ENCODE assay signal across 14 cellular contexts in genomic region chr7:138138244-138138643, GRCh38.
"Had no signal": no experiment of that assay in that cellular context is flagged by ENCODE, and none has a peak within 500 bp of the region (broad histone marks: within the 10 kb centered on the region; RNA-seq: fewer than 3 reads in every experiment).

No MANE protein-coding gene starts in this region.

- ATAC-seq: activated T-cell treated with anti-CD3 and anti-CD28 coated beads, Interleukin-2, amount 50 U/mL, for 72 hours; gastroesophageal sphincter had no signal

- DNase-seq: activated CD4-positive, alpha-beta memory T cell treated with anti-CD3 and anti-CD28 coated beads, Interleukin-2, amount 10 ng/mL, durations not matched to agents 7 days and 5 days; activated CD4-positive, alpha-beta T cell treated with anti-CD3 and anti-CD28 coated beads for 1 hour; activated CD8-positive, alpha-beta memory T cell treated with anti-CD3 and anti-CD28 coated beads, Interleukin-2, amount 50 U/mL, for 4 hours; activated gamma-delta T cell treated with Interleukin-2 at 50 U/mL for 16 hours; activated naive CD8-positive, alpha-beta T cell treated with anti-CD3 and anti-CD28 coated beads for 36 hours; activated T-cell treated with anti-CD3 and anti-CD28 coated beads, Interleukin-2, amount 50 U/mL, for 72 hours; cerebellar nuclear complex; kidney glomerular epithelial cell; mesendoderm; nephron progenitor cell; stimulated activated CD4-positive, alpha-beta T cell treated with anti-CD3 and anti-CD28 coated beads, Interleukin-4, amount 100 ng/mL, for 1 hour; stomach; thyroid gland had no signal
